In the genomic region with DNA sequence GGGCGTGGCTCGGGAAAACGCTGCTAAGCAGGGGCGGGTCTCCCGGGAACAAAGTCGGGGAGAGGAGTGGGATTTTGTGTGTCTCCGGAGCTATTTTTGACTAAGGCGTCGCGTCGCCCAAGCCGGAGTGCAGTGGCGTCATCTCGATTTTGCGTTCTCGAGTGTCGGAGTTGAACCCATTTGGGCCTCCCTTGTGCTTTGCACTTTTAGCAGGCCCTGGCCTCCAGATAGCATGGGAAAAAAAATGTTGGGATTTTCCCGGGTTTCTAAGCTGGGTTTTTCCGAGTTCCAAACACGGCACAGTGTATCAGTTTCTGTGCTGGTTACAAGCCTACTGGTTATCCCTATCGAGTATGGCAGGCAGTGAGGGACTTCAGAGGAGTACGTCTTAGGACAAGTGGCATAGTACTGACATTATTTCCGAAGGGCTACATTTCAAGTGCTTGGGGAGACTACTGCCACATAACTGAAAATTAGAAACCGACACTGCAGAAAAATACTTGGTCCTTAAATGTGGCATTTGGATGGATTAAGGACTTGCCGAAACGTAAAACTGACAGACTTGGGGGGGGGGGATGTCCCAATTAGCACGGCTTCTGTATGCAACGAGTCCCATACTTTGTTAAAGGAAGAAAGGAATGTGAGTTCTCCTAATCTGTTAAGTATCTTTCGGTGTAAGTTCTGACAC, we compare ENCODE assay signal across 1 cellular context.
TF ChIP-seq lines count a peak whose summit lies in the region.

No MANE protein-coding gene starts in this region.

TF ChIP-seq in HepG2, 621 proteins besides CTCF, POLR2A, EP300 and RAD21 (continued from another document and continues in another):
- TF ChIP-seq, protein P1, sequence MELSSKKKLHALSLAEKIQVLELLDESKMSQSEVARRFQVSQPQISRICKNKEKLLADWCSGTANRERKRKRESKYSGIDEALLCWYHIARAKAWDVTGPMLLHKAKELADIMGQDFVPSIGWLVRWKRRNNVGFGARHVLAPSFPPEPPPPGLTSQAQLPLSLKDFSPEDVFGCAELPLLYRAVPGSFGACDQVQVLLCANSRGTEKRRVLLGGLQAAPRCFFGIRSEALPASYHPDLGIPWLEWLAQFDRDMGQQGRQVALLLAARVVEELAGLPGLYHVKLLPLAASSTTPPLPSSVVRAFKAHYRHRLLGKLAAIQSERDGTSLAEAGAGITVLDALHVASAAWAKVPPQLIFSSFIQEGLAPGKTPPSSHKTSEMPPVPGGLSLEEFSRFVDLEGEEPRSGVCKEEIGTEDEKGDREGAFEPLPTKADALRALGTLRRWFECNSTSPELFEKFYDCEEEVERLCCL (CRISPR knock-in tag; IDR thresholded peaks at IDR 0.05; ENCODE audit: borderline replicate concordance) = 0 out of 2 replicates have a peak, but pooled peaks have one; percentile 6
- TF ChIP-seq HNRNPH1 (optimal IDR thresholded peaks at IDR 0.05; ENCODE audit: low read depth, low read length) = peak; percentile 98
- no peak for TF ChIP-seq ZBTB8A (CRISPR knock-in tag; IDR thresholded peaks at IDR 0.05; ENCODE audit: borderline replicate concordance, low read depth)
- no peak for TF ChIP-seq ZNF367 (CRISPR knock-in tag; IDR thresholded peaks at IDR 0.05; ENCODE audit: borderline replicate concordance)
- TF ChIP-seq FOXC1 (CRISPR knock-in tag; IDR thresholded peaks at IDR 0.05; ENCODE audit: borderline replicate concordance) = no peak
- TF ChIP-seq CHCHD3 (CRISPR knock-in tag; IDR thresholded peaks at IDR 0.05) = no peak
- no peak for TF ChIP-seq ZNF720 (CRISPR knock-in tag; IDR thresholded peaks at IDR 0.05)
- no peak for TF ChIP-seq KDM4B (CRISPR knock-in tag; IDR thresholded peaks at IDR 0.05)
- TF ChIP-seq ZNF282 (IDR thresholded peaks at IDR 0.05; ENCODE audit: partially characterized antibody) = no peak
- 0 out of 2 replicates have a peak, but pooled peaks have one; percentile 11 for TF ChIP-seq ZSCAN5A (CRISPR knock-in tag; IDR thresholded peaks at IDR 0.05; ENCODE audit: borderline replicate concordance)
- TF ChIP-seq, protein P2, sequence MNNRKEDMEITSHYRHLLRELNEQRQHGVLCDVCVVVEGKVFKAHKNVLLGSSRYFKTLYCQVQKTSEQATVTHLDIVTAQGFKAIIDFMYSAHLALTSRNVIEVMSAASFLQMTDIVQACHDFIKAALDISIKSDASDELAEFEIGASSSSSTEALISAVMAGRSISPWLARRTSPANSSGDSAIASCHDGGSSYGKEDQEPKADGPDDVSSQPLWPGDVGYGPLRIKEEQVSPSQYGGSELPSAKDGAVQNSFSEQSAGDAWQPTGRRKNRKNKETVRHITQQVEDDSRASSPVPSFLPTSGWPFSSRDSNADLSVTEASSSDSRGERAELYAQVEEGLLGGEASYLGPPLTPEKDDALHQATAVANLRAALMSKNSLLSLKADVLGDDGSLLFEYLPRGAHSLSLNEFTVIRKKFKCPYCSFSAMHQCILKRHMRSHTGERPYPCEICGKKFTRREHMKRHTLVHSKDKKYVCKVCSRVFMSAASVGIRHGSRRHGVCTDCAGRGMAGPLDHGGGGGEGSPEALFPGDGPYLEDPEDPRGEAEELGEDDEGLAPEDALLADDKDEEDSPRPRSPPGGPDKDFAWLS (CRISPR knock-in tag; IDR thresholded peaks at IDR 0.05; ENCODE audit: borderline replicate concordance) = no peak
- no peak for TF ChIP-seq NFYC (CRISPR knock-in tag; IDR thresholded peaks at IDR 0.05)
- no peak for TF ChIP-seq GMEB2 (CRISPR knock-in tag; IDR thresholded peaks at IDR 0.05; ENCODE audit: low read depth)
- TF ChIP-seq PRDM15 (CRISPR knock-in tag; IDR thresholded peaks at IDR 0.05) = 0 out of 2 replicates have a peak, but pooled peaks have one; percentile 13
- TF ChIP-seq, protein P3, sequence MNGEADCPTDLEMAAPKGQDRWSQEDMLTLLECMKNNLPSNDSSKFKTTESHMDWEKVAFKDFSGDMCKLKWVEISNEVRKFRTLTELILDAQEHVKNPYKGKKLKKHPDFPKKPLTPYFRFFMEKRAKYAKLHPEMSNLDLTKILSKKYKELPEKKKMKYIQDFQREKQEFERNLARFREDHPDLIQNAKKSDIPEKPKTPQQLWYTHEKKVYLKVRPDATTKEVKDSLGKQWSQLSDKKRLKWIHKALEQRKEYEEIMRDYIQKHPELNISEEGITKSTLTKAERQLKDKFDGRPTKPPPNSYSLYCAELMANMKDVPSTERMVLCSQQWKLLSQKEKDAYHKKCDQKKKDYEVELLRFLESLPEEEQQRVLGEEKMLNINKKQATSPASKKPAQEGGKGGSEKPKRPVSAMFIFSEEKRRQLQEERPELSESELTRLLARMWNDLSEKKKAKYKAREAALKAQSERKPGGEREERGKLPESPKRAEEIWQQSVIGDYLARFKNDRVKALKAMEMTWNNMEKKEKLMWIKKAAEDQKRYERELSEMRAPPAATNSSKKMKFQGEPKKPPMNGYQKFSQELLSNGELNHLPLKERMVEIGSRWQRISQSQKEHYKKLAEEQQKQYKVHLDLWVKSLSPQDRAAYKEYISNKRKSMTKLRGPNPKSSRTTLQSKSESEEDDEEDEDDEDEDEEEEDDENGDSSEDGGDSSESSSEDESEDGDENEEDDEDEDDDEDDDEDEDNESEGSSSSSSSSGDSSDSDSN (CRISPR knock-in tag; IDR thresholded peaks at IDR 0.05) = no peak
- no peak for TF ChIP-seq FOXA1 (IDR thresholded peaks at IDR 0.05)
- TF ChIP-seq FOXA1 (CRISPR knock-in tag; IDR thresholded peaks at IDR 0.05) = 0 out of 2 replicates have a peak, but pooled peaks have one; percentile 10
- TF ChIP-seq ZFAT (CRISPR knock-in tag; conservative IDR thresholded peaks at IDR 0.05) = no peak
- TF ChIP-seq NONO (IDR thresholded peaks at IDR 0.05) = no peak
- TF ChIP-seq NONO (CRISPR knock-in tag; conservative IDR thresholded peaks at IDR 0.05) = 0 out of 2 replicates have a peak, but pooled peaks have one; percentile 7
- TF ChIP-seq SKI (IDR thresholded peaks at IDR 0.05; ENCODE audit: partially characterized antibody) = no peak
- TF ChIP-seq GATA4 (IDR thresholded peaks at IDR 0.05; ENCODE audit: borderline replicate concordance, low read depth) = no peak
- no peak for TF ChIP-seq MATR3 (CRISPR knock-in tag; IDR thresholded peaks at IDR 0.05)
- no peak for TF ChIP-seq ZBTB4 (CRISPR knock-in tag; IDR thresholded peaks at IDR 0.05; ENCODE audit: borderline replicate concordance)
- no peak for TF ChIP-seq KLF6 (CRISPR knock-in tag; IDR thresholded peaks at IDR 0.05)
- no peak for TF ChIP-seq NFE2L2 (IDR thresholded peaks at IDR 0.05; ENCODE audit: low read length)
- no peak for TF ChIP-seq GPBP1L1 (CRISPR knock-in tag; IDR thresholded peaks at IDR 0.05)
- peak; percentile 47; the same call in 1 of the 2 replicates for TF ChIP-seq CAMTA2 (CRISPR knock-in tag; IDR thresholded peaks at IDR 0.05; ENCODE audit: borderline replicate concordance)
- TF ChIP-seq BHLHE40 (IDR thresholded peaks at IDR 0.05; ENCODE audit: low read length) = peak; percentile 25; the same call in 1 of the 2 replicates
- TF ChIP-seq, protein P4, sequence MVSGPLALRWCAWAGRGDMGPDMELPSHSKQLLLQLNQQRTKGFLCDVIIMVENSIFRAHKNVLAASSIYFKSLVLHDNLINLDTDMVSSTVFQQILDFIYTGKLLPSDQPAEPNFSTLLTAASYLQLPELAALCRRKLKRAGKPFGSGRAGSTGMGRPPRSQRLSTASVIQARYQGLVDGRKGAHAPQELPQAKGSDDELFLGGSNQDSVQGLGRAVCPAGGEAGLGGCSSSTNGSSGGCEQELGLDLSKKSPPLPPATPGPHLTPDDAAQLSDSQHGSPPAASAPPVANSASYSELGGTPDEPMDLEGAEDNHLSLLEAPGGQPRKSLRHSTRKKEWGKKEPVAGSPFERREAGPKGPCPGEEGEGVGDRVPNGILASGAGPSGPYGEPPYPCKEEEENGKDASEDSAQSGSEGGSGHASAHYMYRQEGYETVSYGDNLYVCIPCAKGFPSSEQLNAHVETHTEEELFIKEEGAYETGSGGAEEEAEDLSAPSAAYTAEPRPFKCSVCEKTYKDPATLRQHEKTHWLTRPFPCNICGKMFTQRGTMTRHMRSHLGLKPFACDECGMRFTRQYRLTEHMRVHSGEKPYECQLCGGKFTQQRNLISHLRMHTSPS (CRISPR knock-in tag; IDR thresholded peaks at IDR 0.05; ENCODE audit: low read depth) = no peak
- peak; percentile 36; the same call in 1 of the 2 replicates for TF ChIP-seq NR2F6 (IDR thresholded peaks at IDR 0.05)
- TF ChIP-seq NR2F6 (CRISPR knock-in tag; IDR thresholded peaks at IDR 0.05) = no peak
- no peak; the same call in 1 of the 2 replicates for TF ChIP-seq MED13 (CRISPR knock-in tag; IDR thresholded peaks at IDR 0.05)
